Comparison of ENCODE assay signal across 20 cellular contexts in genomic region chr1:228793032-228793431, GRCh38. TPM values are rescaled to one million over a fixed set of nuclear protein-coding genes. Genes with fewer than 3 reads are reported as not detected.
A peak's percentile ranks its signal among the peaks of the same experiment; 100 is the strongest.
DNase-seq lines count a peak whose midpoint lies in the region; ATAC-seq and TF ChIP-seq lines count a peak whose summit lies in the region.
"Had no signal": no experiment of that assay in that cellular context is flagged by ENCODE, and none has a peak within 500 bp of the region (broad histone marks: within the 10 kb centered on the region; RNA-seq: fewer than 3 reads in every experiment).

No MANE protein-coding gene starts in this region.

- H3K9me3 Mint-ChIP-seq in natural killer cell, result peaks cover 3 to 5% of the 10 kb centered on the region in 2 donors
- H3K9me3 Mint-ChIP-seq in natural killer cell treated with Interleukin-12 subunit alpha and Interleukin-12 subunit beta and Interleukin-15 and Interleukin-18, amount 100 ng/mL, for 72 hours, result peaks cover 7% of the 10 kb centered on the region
- H3K9me3 Mint-ChIP-seq in activated T-helper 1 cell treated with anti-CD3 and anti-CD28 coated beads, Interleukin-12 subunit alpha, Interleukin-12 subunit beta, Interleukin-2, Interleukin-4 antibody, amounts not matched to agents 30 ng/mL and 10 ng/mL and 1 ng/mL, durations not matched to agents 14 hours and 24 hours and 36 hours, result no peaks in the 10 kb centered on the region
- no peaks in the 10 kb centered on the region for H3K9me3 Mint-ChIP-seq in stimulated activated naive CD8-positive, alpha-beta T cell treated with anti-CD3 and anti-CD28 coated beads, Interleukin-15, amount 100 ng/mL, for 72 hours

- peak in 2 of 3 donors; percentile 21 to 57 for ATAC-seq in natural killer cell
- no peak for ATAC-seq in natural killer cell treated with Interleukin-12 subunit alpha and Interleukin-12 subunit beta and Interleukin-15 and Interleukin-18, amount 100 ng/mL, for 72 hours
- ATAC-seq in stimulated activated naive CD8-positive, alpha-beta T cell treated with anti-CD3 and anti-CD28 coated beads, Interleukin-15, amount 100 ng/mL, for 72 hours, result peak; percentile 22
- no peak for ATAC-seq in GM21737 (IDR thresholded peaks at IDR 0.05; ENCODE audit: unreplicated experiment)
- ATAC-seq in heart right ventricle, result no peak
- ATAC-seq: K562 had no signal

- WGBS in heart right ventricle, 2 donors, result 80 to 95% methylated on average over 2 of the region's 2 CpGs

- DNase-seq in natural killer cell (no peak), heart right ventricle (no peak), erythroblast (lab: John Stamatoyannopoulos, UW) (no peak)
- no peak for DNase-seq in natural killer cell treated with Interleukin-12 subunit alpha and Interleukin-12 subunit beta and Interleukin-15 and Interleukin-18, amount 100 ng/mL, for 72 hours (ENCODE audit: low spot score)
- DNase-seq in activated T-helper 1 cell treated with anti-CD3 and anti-CD28 coated beads, Interleukin-12 subunit alpha, Interleukin-12 subunit beta, Interleukin-2, Interleukin-4 antibody, amounts not matched to agents 30 ng/mL and 10 ng/mL and 1 ng/mL, durations not matched to agents 14 hours and 24 hours and 36 hours (ENCODE audit: low spot score), result peak; percentile 38
- peak; percentile 12 to 36 for DNase-seq in stimulated activated naive CD8-positive, alpha-beta T cell treated with anti-CD3 and anti-CD28 coated beads, Interleukin-15, amount 100 ng/mL, for 72 hours
- DNase-seq: activated CD4-positive, alpha-beta T cell treated with anti-CD3 and anti-CD28 coated beads for 1 hour; DMS 273 treated with DMSO at 0.1 percent for 48 hours; HFFc6; kidney glomerular epithelial cell; stimulated activated CD8-positive, alpha-beta memory T cell treated with anti-CD3 and anti-CD28 coated beads, Interleukin-4, amount 100 ng/mL, for 48 hours; upper lobe of left lung had no signal

- H3K9me3 ChIP-seq in KOPT-K1 (ENCODE audit: insufficient read depth, low read length, poor library complexity, severe bottlenecking) (no peaks in the 10 kb centered on the region), heart right ventricle (peaks cover 0 to 9% (median 0%) of the 10 kb centered on the region in 11 donors)
- H3K9me3 ChIP-seq: ascending aorta, prostate gland, upper lobe of left lung had no signal

- no peak for TF ChIP-seq POLR2A in erythroblast (IDR thresholded peaks at IDR 0.05; ENCODE audit: low read length)

- no peaks in the 10 kb centered on the region for H3K36me3 Mint-ChIP-seq in natural killer cell
- H3K36me3 Mint-ChIP-seq in natural killer cell treated with Interleukin-12 subunit alpha and Interleukin-12 subunit beta and Interleukin-15 and Interleukin-18, amount 100 ng/mL, for 72 hours, result peaks cover 4% of the 10 kb centered on the region
- H3K36me3 Mint-ChIP-seq in activated T-helper 1 cell treated with anti-CD3 and anti-CD28 coated beads, Interleukin-12 subunit alpha, Interleukin-12 subunit beta, Interleukin-2, Interleukin-4 antibody, amounts not matched to agents 30 ng/mL and 10 ng/mL and 1 ng/mL, durations not matched to agents 14 hours and 24 hours and 36 hours (ENCODE audit: low read depth), result peaks cover 7% of the 10 kb centered on the region

- peaks cover 0 to 4% (median 0%) of the 10 kb centered on the region in 9 donors for H3K4me1 ChIP-seq in heart right ventricle
- H3K4me1 ChIP-seq: ascending aorta, prostate gland had no signal

- no peak overlapping the region for H3K27ac Mint-ChIP-seq in natural killer cell
- no peak overlapping the region for H3K27ac Mint-ChIP-seq in natural killer cell treated with Interleukin-12 subunit alpha and Interleukin-12 subunit beta and Interleukin-15 and Interleukin-18, amount 100 ng/mL, for 72 hours
- no peak overlapping the region for H3K27ac Mint-ChIP-seq in activated T-helper 1 cell treated with anti-CD3 and anti-CD28 coated beads, Interleukin-12 subunit alpha, Interleukin-12 subunit beta, Interleukin-2, Interleukin-4 antibody, amounts not matched to agents 30 ng/mL and 10 ng/mL and 1 ng/mL, durations not matched to agents 14 hours and 24 hours and 36 hours
- no peak overlapping the region for H3K27ac Mint-ChIP-seq in stimulated activated naive CD8-positive, alpha-beta T cell treated with anti-CD3 and anti-CD28 coated beads, Interleukin-15, amount 100 ng/mL, for 72 hours
- H3K27ac Mint-ChIP-seq: activated naive CD4-positive, alpha-beta T cell treated with anti-CD3 and anti-CD28 coated beads, Interleukin-2, amount 50 U/mL, for 24 hours; dendritic cell treated with granulocyte-macrophage colony-stimulating factor and Interleukin-4, amounts not matched to agents 40 ng/mL and 50 ng/mL, for 4 days; HFFc6 had no signal

- no peak for TF ChIP-seq CTCF in natural killer cell (IDR thresholded peaks at IDR 0.05)
- no peak for TF ChIP-seq CTCF in heart right ventricle (IDR thresholded peaks at IDR 0.05)

- H3K4me3 ChIP-seq in heart right ventricle, result no peak overlapping the region
- H3K4me3 ChIP-seq: ascending aorta, K562, lung, prostate gland, upper lobe of left lung had no signal

- H3K4me3 Mint-ChIP-seq in natural killer cell, result no peak overlapping the region
- H3K4me3 Mint-ChIP-seq in natural killer cell treated with Interleukin-12 subunit alpha and Interleukin-12 subunit beta and Interleukin-15 and Interleukin-18, amount 100 ng/mL, for 72 hours, result no peak overlapping the region
- no peak overlapping the region for H3K4me3 Mint-ChIP-seq in activated T-helper 1 cell treated with anti-CD3 and anti-CD28 coated beads, Interleukin-12 subunit alpha, Interleukin-12 subunit beta, Interleukin-2, Interleukin-4 antibody, amounts not matched to agents 30 ng/mL and 10 ng/mL and 1 ng/mL, durations not matched to agents 14 hours and 24 hours and 36 hours
- H3K4me3 Mint-ChIP-seq in stimulated activated naive CD8-positive, alpha-beta T cell treated with anti-CD3 and anti-CD28 coated beads, Interleukin-15, amount 100 ng/mL, for 72 hours, result no peak overlapping the region
- H3K4me3 Mint-ChIP-seq: activated naive CD4-positive, alpha-beta T cell treated with anti-CD3 and anti-CD28 coated beads, Interleukin-2, amount 50 U/mL, for 24 hours; dendritic cell treated with granulocyte-macrophage colony-stimulating factor and Interleukin-4, amounts not matched to agents 40 ng/mL and 50 ng/mL, for 4 days; HFFc6 had no signal

- H3K4me1 Mint-ChIP-seq in natural killer cell, result peaks cover 10 to 19% of the 10 kb centered on the region in 2 donors
- peaks cover 14 to 35% of the 10 kb centered on the region in 2 donors for H3K4me1 Mint-ChIP-seq in natural killer cell treated with Interleukin-12 subunit alpha and Interleukin-12 subunit beta and Interleukin-15 and Interleukin-18, amount 100 ng/mL, for 72 hours (ENCODE audit: low read depth in 2 of 2)
- H3K4me1 Mint-ChIP-seq in activated T-helper 1 cell treated with anti-CD3 and anti-CD28 coated beads, Interleukin-12 subunit alpha, Interleukin-12 subunit beta, Interleukin-2, Interleukin-4 antibody, amounts not matched to agents 30 ng/mL and 10 ng/mL and 1 ng/mL, durations not matched to agents 14 hours and 24 hours and 36 hours (ENCODE audit: low read depth), result peaks cover 27% of the 10 kb centered on the region
- peaks cover 24% of the 10 kb centered on the region for H3K4me1 Mint-ChIP-seq in stimulated activated naive CD8-positive, alpha-beta T cell treated with anti-CD3 and anti-CD28 coated beads, Interleukin-15, amount 100 ng/mL, for 72 hours

- H3K36me3 ChIP-seq in KOPT-K1 (ENCODE audit: insufficient read depth, low read length) (no peaks in the 10 kb centered on the region), heart right ventricle (no peaks in the 10 kb centered on the region)
- H3K36me3 ChIP-seq: ascending aorta, prostate gland, upper lobe of left lung had no signal

- H3K27me3 Mint-ChIP-seq in natural killer cell (ENCODE audit: low read depth in 2 of 2), result peaks cover 5 to 6% of the 10 kb centered on the region in 2 donors
- peaks cover 16 to 18% of the 10 kb centered on the region in 2 donors for H3K27me3 Mint-ChIP-seq in natural killer cell treated with Interleukin-12 subunit alpha and Interleukin-12 subunit beta and Interleukin-15 and Interleukin-18, amount 100 ng/mL, for 72 hours
- H3K27me3 Mint-ChIP-seq in activated T-helper 1 cell treated with anti-CD3 and anti-CD28 coated beads, Interleukin-12 subunit alpha, Interleukin-12 subunit beta, Interleukin-2, Interleukin-4 antibody, amounts not matched to agents 30 ng/mL and 10 ng/mL and 1 ng/mL, durations not matched to agents 14 hours and 24 hours and 36 hours (ENCODE audit: insufficient read depth), result no peaks in the 10 kb centered on the region
- H3K27me3 Mint-ChIP-seq in stimulated activated naive CD8-positive, alpha-beta T cell treated with anti-CD3 and anti-CD28 coated beads, Interleukin-15, amount 100 ng/mL, for 72 hours, result no peaks in the 10 kb centered on the region
- H3K27me3 Mint-ChIP-seq: activated naive CD4-positive, alpha-beta T cell treated with anti-CD3 and anti-CD28 coated beads, Interleukin-2, amount 50 U/mL, for 24 hours; dendritic cell treated with granulocyte-macrophage colony-stimulating factor and Interleukin-4, amounts not matched to agents 40 ng/mL and 50 ng/mL, for 4 days had no signal

- peak overlapping the region; percentile 72 for H3K27ac ChIP-seq in KOPT-K1 (ENCODE audit: low read depth, low read length, poor library complexity, severe bottlenecking)
- peak overlapping the region in 1 of 10 donors; percentile 1 for H3K27ac ChIP-seq in heart right ventricle
- H3K27ac ChIP-seq: ascending aorta, prostate gland, upper lobe of left lung had no signal

- peaks cover 0 to 41% (median 0%) of the 10 kb centered on the region in 7 donors for H3K27me3 ChIP-seq in heart right ventricle
- H3K27me3 ChIP-seq: ascending aorta, upper lobe of left lung had no signal

- intact Hi-C loops in natural killer cell (cut with micrococcal nuclease), result no loop called here
- intact Hi-C loops in activated T-helper 1 cell treated with anti-CD3 and anti-CD28 coated beads, Interleukin-12 subunit alpha, Interleukin-12 subunit beta, Interleukin-2, Interleukin-4 antibody, amounts not matched to agents 30 ng/mL and 10 ng/mL and 1 ng/mL, durations not matched to agents 14 hours and 24 hours and 36 hours (cut with micrococcal nuclease), result loop anchor here (10.0 kb wide), 1 partner anchor 552 kb away; the partner anchor contains the start of gene CCSAP
- intact Hi-C loops in heart right ventricle (cut with DNase I), result no loop called here

RNA-seq across cellular contexts. Expression of gene RHOU, which starts 57.8 kb away (rescaled TPM):
- 1 to 10 TPM in 1 of 3 donors, under 1 TPM in 2; 0.33 to 1.6 (median 0.82) TPM for total RNA-seq in natural killer cell
- 1 to 10 TPM in 1 of 2 donors, under 1 TPM in 1; 0.50 to 3.7 TPM for total RNA-seq in natural killer cell treated with Interleukin-12 subunit alpha and Interleukin-12 subunit beta and Interleukin-15 and Interleukin-18, amount 100 ng/mL, for 72 hours
- 0.49 and 0.69 TPM in 2 replicates for total RNA-seq in activated T-helper 1 cell treated with anti-CD3 and anti-CD28 coated beads, Interleukin-12 subunit alpha, Interleukin-12 subunit beta, Interleukin-2, Interleukin-4 antibody, amounts not matched to agents 30 ng/mL and 10 ng/mL and 1 ng/mL, durations not matched to agents 14 hours and 24 hours and 36 hours
- total RNA-seq in heart right ventricle, result 10 to 100 TPM in 1 of 10 donors, 1 to 10 TPM in 8, under 1 TPM in 1; 1.00 to 10.8 (median 3.2) TPM
- 1 to 10 TPM; 3.2 to 4.3 TPM for polyA plus RNA-seq in heart right ventricle
- polyA plus RNA-seq: K562 had no signal

Comparison
In these comparisons a context has a peak if more than half of its experiments do, and no peak if none do; other contexts are left out.
1. ATAC-seq: peak in natural killer cell (2 of 3) and stimulated activated naive CD8-positive, alpha-beta T cell treated with anti-CD3 and anti-CD28 coated beads, Interleukin-15, amount 100 ng/mL, for 72 hours (single experiment); none in natural killer cell treated with Interleukin-12 subunit alpha and Interleukin-12 subunit beta and Interleukin-15 and Interleukin-18, amount 100 ng/mL, for 72 hours (0 of 2), GM21737 (single experiment) and heart right ventricle (0 of 8).
2. DNase-seq: peak in activated T-helper 1 cell treated with anti-CD3 and anti-CD28 coated beads, Interleukin-12 subunit alpha, Interleukin-12 subunit beta, Interleukin-2, Interleukin-4 antibody, amounts not matched to agents 30 ng/mL and 10 ng/mL and 1 ng/mL, durations not matched to agents 14 hours and 24 hours and 36 hours (single experiment) and stimulated activated naive CD8-positive, alpha-beta T cell treated with anti-CD3 and anti-CD28 coated beads, Interleukin-15, amount 100 ng/mL, for 72 hours (2 of 2); none in natural killer cell (single experiment), natural killer cell treated with Interleukin-12 subunit alpha and Interleukin-12 subunit beta and Interleukin-15 and Interleukin-18, amount 100 ng/mL, for 72 hours (single experiment), heart right ventricle (0 of 2) and erythroblast (0 of 2).